Comparison of ENCODE assay signal across 13 cellular contexts in the genomic region with DNA sequence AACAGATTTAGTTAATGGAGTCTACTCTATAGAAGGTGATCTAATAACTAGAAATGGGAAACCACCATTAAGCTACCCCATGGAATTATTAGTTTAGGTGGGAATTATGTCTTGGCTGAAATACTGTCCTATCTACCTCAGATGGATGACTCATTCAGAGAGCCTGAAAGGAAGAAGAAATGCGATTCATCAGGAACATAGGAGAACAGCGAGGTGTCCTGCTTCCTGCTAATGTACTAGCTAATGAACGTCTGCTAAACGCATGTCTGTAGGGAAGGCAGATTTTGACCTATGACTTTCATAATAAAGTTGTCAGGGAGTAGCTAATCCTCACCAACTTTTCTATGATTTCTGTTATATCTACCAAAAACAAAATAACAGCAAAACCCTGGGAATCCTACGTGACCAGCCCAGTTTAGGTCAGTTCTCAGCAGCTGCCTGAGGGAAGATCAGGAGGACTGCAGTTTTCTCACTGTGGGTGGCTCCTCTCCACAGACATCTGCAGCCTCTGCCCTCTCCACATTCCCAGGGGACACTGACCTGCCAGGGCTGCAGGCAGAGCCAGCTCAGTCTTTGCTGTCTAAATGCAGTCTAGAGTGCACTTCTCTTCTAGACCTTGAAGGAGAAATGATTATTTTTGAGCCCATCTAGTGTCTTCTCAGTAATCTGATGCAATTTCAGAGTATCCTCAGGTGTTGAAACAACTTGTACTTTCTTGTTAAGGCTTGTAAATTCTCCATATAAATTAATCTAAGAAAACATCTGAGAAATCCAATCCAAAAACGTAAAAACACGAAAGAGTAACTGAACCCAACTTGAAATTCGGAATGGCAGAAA. TPM values are rescaled to one million over a fixed set of nuclear protein-coding genes. Genes with fewer than 3 reads are reported as not detected.
DNase-seq lines count a peak whose midpoint lies in the region; ATAC-seq and TF ChIP-seq lines count a peak whose summit lies in the region.
"Had no signal": no experiment of that assay in that cellular context is flagged by ENCODE, and none has a peak within 500 bp of the region (broad histone marks: within the 10 kb centered on the region; RNA-seq: fewer than 3 reads in every experiment).

No MANE protein-coding gene starts in this region.

- H4K20me1 ChIP-seq in MM.1S (ENCODE audit: insufficient read depth, low read length), result no peaks in the 10 kb centered on the region

- H3K9ac ChIP-seq in MM.1S (ENCODE audit: low read length), result no peak overlapping the region

- no peaks in the 10 kb centered on the region for H3K9me3 Mint-ChIP-seq in osteocyte (ENCODE audit: unreplicated experiment)
- no peaks in the 10 kb centered on the region for H3K9me3 Mint-ChIP-seq in activated CD8-positive, alpha-beta T cell treated with anti-CD3 and anti-CD28 coated beads for 36 hours

- H3K27ac Mint-ChIP-seq in osteocyte (ENCODE audit: unreplicated experiment), result peak overlapping the region; percentile 68
- no peak overlapping the region for H3K27ac Mint-ChIP-seq in activated CD8-positive, alpha-beta T cell treated with anti-CD3 and anti-CD28 coated beads for 36 hours
- H3K27ac Mint-ChIP-seq: activated naive CD8-positive, alpha-beta T cell treated with anti-CD3 and anti-CD28 coated beads, Interleukin-2, amount 10 ng/mL, durations not matched to agents 7 days and 5 days; naive thymus-derived CD4-positive, alpha-beta T cell had no signal

- H3K27me3 ChIP-seq in MM.1S (replicated peaks; ENCODE audit: insufficient read depth, low read length), result no peaks in the 10 kb centered on the region

- peaks cover 37% of the 10 kb centered on the region for H3K4me1 Mint-ChIP-seq in osteocyte (ENCODE audit: unreplicated experiment)
- H3K4me1 Mint-ChIP-seq in activated CD8-positive, alpha-beta T cell treated with anti-CD3 and anti-CD28 coated beads for 36 hours (ENCODE audit: low read depth), result no peaks in the 10 kb centered on the region
- H3K4me1 Mint-ChIP-seq: activated naive CD8-positive, alpha-beta T cell treated with anti-CD3 and anti-CD28 coated beads, Interleukin-2, amount 10 ng/mL, durations not matched to agents 7 days and 5 days; naive thymus-derived CD4-positive, alpha-beta T cell had no signal

- H3K4me3 ChIP-seq in HEK293 (ENCODE audit: low read depth, low read length) (no peak overlapping the region), fibroblast of the aortic adventitia (ENCODE audit: low read depth, low read length) (no peak overlapping the region), MM.1S (ENCODE audit: low read length) (no peak overlapping the region)

- H3K9me3 ChIP-seq in HEK293 (ENCODE audit: control insufficient read depth, insufficient read depth, low read depth, low read length), result no peaks in the 10 kb centered on the region
- H3K9me3 ChIP-seq in MM.1S (replicated peaks; ENCODE audit: insufficient read depth, low read length), result no peaks in the 10 kb centered on the region

- peak; percentile 11 for DNase-seq in RKO (ENCODE audit: low spot score)
- peak; percentile 48 for DNase-seq in fibroblast of the aortic adventitia (ENCODE audit: low read depth)
- no peak for DNase-seq in osteocyte (ENCODE audit: extremely low spot score, unreplicated experiment)
- DNase-seq in effector CD4-positive, alpha-beta T cell, result no peak
- DNase-seq in activated CD8-positive, alpha-beta T cell treated with anti-CD3 and anti-CD28 coated beads for 36 hours, result no peak
- no peak for DNase-seq in MM.1S
- DNase-seq: activated naive CD8-positive, alpha-beta T cell treated with anti-CD3 and anti-CD28 coated beads, Interleukin-2, amount 10 ng/mL, durations not matched to agents 7 days and 5 days; COR-L47; Kasumi-1; naive thymus-derived CD4-positive, alpha-beta T cell; NCI-H510A treated with DMSO at 0.1 percent for 48 hours had no signal

- no peak for ATAC-seq in activated CD8-positive, alpha-beta T cell treated with anti-CD3 and anti-CD28 coated beads for 36 hours
- ATAC-seq in GM19463 (IDR thresholded peaks at IDR 0.05; ENCODE audit: unreplicated experiment), result no peak
- ATAC-seq: naive thymus-derived CD4-positive, alpha-beta T cell had no signal

- H3K9me2 ChIP-seq in MM.1S (replicated peaks; ENCODE audit: insufficient read depth, low read length), result no peaks in the 10 kb centered on the region

- intact Hi-C loops in activated CD8-positive, alpha-beta T cell treated with anti-CD3 and anti-CD28 coated beads for 36 hours (cut with micrococcal nuclease), result no loop called here

- TF ChIP-seq CTCF in HEK293 (tag by site-specific recombination; IDR thresholded peaks at IDR 0.05), result no peak
- no peak for TF ChIP-seq CTCF in fibroblast of the aortic adventitia (IDR thresholded peaks at IDR 0.05; ENCODE audit: insufficient read depth, low read length)
- TF ChIP-seq CTCF in osteocyte (IDR thresholded peaks at IDR 0.05), result no peak
- no peak for TF ChIP-seq CTCF in activated CD8-positive, alpha-beta T cell treated with anti-CD3 and anti-CD28 coated beads for 36 hours (IDR thresholded peaks at IDR 0.05)
- no peak for TF ChIP-seq CTCF in MM.1S (IDR thresholded peaks at IDR 0.05; ENCODE audit: low read length)

- H3K36me3 Mint-ChIP-seq in osteocyte (ENCODE audit: unreplicated experiment), result peaks cover 14% of the 10 kb centered on the region
- peaks cover 2% of the 10 kb centered on the region for H3K36me3 Mint-ChIP-seq in activated CD8-positive, alpha-beta T cell treated with anti-CD3 and anti-CD28 coated beads for 36 hours (ENCODE audit: low read depth)

- H3K27ac ChIP-seq in HEK293 (ENCODE audit: extremely low read depth, low read depth, low read length), result no peak overlapping the region
- H3K27ac ChIP-seq in MM.1S (ENCODE audit: low read length), result no peak overlapping the region

- H3K4me2 ChIP-seq in MM.1S (ENCODE audit: low read depth, low read length), result no peak overlapping the region

- peaks cover 7% of the 10 kb centered on the region; the same call in 1 of the 2 replicates for H3F3A ChIP-seq in MM.1S (ENCODE audit: insufficient read depth, low read length)

- no peak overlapping the region for H3K4me3 Mint-ChIP-seq in osteocyte (ENCODE audit: unreplicated experiment)
- no peak overlapping the region for H3K4me3 Mint-ChIP-seq in activated CD8-positive, alpha-beta T cell treated with anti-CD3 and anti-CD28 coated beads for 36 hours
- H3K4me3 Mint-ChIP-seq: activated naive CD8-positive, alpha-beta T cell treated with anti-CD3 and anti-CD28 coated beads, Interleukin-2, amount 10 ng/mL, durations not matched to agents 7 days and 5 days; naive thymus-derived CD4-positive, alpha-beta T cell had no signal

- no peaks in the 10 kb centered on the region for H3K4me1 ChIP-seq in HEK293 (ENCODE audit: control insufficient read depth, insufficient read depth, low read length)
- H3K4me1 ChIP-seq in MM.1S (ENCODE audit: low read length), result peaks cover 9% of the 10 kb centered on the region

- no peak overlapping the region for H2AFZ ChIP-seq in MM.1S (ENCODE audit: low read length)

- POLR2A ChIA-PET in HEK293 (lab: Yijun Ruan, JAX), result interaction anchor here (1.3 kb wide), 1 partner anchor 19 kb away, joined by 5 read pairs; no protein-coding TSS in a partner anchor
- POLR2A ChIA-PET in activated CD8-positive, alpha-beta T cell treated with anti-CD3 and anti-CD28 coated beads for 36 hours (lab: Charles Lee), result interaction anchor here (0.9 kb wide), 1 partner anchor 18 kb away, joined by 4 read pairs; a partner anchor contains a TSS

- H3K27me3 Mint-ChIP-seq in osteocyte (ENCODE audit: unreplicated experiment), result peaks cover 23% of the 10 kb centered on the region
- peaks cover 14% of the 10 kb centered on the region for H3K27me3 Mint-ChIP-seq in activated CD8-positive, alpha-beta T cell treated with anti-CD3 and anti-CD28 coated beads for 36 hours

- H3K36me3 ChIP-seq in HEK293 (ENCODE audit: control insufficient read depth in 2 of 2, insufficient read depth in 1 of 2, low read length in 2 of 2), result peaks cover 3 to 27% of the 10 kb centered on the region in 2 experiments; a peak in 2 of 3 replicates
- no peaks in the 10 kb centered on the region for H3K36me3 ChIP-seq in MM.1S (replicated peaks; ENCODE audit: insufficient read depth, low read length)

- no peaks in the 10 kb centered on the region for H3K79me2 ChIP-seq in MM.1S (ENCODE audit: low read length)

- CTCF ChIA-PET in HEK293 (lab: Yijun Ruan, JAX), result interaction anchor here (0.7 to 1.2 kb wide), 5 partner anchors 15 to 333 kb away, joined by 3 to 5 read pairs (median 3); no protein-coding TSS in a partner anchor
- CTCF ChIA-PET in activated CD8-positive, alpha-beta T cell treated with anti-CD3 and anti-CD28 coated beads for 36 hours (lab: Charles Lee), result interaction anchor here (0.9 to 1.6 kb wide), 2 partner anchors 21 to 47 kb away, joined by 3 to 4 read pairs; no protein-coding TSS in a partner anchor

TF ChIP-seq in HEK293, 187 proteins besides CTCF, POLR2A, EP300 and RAD21:
- TF ChIP-seq ZIC2 (tag by site-specific recombination; IDR thresholded peaks at IDR 0.05), result peak; percentile 44
- TF ChIP-seq, protein P1, sequence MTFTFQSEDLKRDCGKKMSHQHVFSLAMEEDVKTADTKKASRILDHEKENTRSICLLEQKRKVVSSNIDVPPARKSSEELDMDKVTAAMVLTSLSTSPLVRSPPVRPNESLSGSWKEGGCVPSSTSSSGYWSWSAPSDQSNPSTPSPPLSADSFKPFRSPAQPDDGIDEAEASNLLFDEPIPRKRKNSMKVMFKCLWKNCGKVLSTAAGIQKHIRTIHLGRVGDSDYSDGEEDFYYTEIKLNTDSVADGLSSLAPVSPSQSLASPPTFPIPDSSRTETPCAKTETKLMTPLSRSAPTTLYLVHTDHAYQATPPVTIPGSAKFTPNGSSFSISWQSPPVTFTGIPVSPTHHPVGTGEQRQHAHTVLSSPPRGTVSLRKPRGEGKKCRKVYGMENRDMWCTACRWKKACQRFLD (tag by site-specific recombination; IDR thresholded peaks at IDR 0.05), result no peak
- TF ChIP-seq ZNF416 (tag by site-specific recombination; IDR thresholded peaks at IDR 0.05), result no peak
- TF ChIP-seq ZNF175 (tag by site-specific recombination; IDR thresholded peaks at IDR 0.05), result no peak

RNA-seq across cellular contexts. Expression of a gene that starts 18.1 kb away (rescaled TPM):
- total RNA-seq in fibroblast of the aortic adventitia (ENCODE audit: low replicate concordance), result 10.8 and 37.7 TPM in 2 replicates
- 30.8 and 34.0 TPM in 2 replicates for total RNA-seq in osteocyte
- 10 to 100 TPM; 39.0 to 42.6 TPM for total RNA-seq in activated CD8-positive, alpha-beta T cell treated with anti-CD3 and anti-CD28 coated beads for 36 hours

RNA-seq across cellular contexts. Expression of a gene that starts 22.3 kb away (rescaled TPM):
- total RNA-seq in fibroblast of the aortic adventitia (ENCODE audit: low replicate concordance) (11.8 and 33.8 TPM in 2 replicates), osteocyte (27.7 and 29.1 TPM in 2 replicates)
- total RNA-seq in activated CD8-positive, alpha-beta T cell treated with anti-CD3 and anti-CD28 coated beads for 36 hours, result 10 to 100 TPM; 17.4 to 20.3 TPM

RNA-seq across cellular contexts. Expression of a gene that starts 52.3 kb away (rescaled TPM):
- total RNA-seq in fibroblast of the aortic adventitia (ENCODE audit: low replicate concordance), result not detected in 2 replicates
- not detected in 2 replicates for total RNA-seq in osteocyte
- total RNA-seq in activated CD8-positive, alpha-beta T cell treated with anti-CD3 and anti-CD28 coated beads for 36 hours, result under 1 TPM; 0.23 to 0.27 TPM
- total RNA-seq: activated naive CD8-positive, alpha-beta T cell treated with anti-CD3 and anti-CD28 coated beads, Interleukin-2, amount 10 ng/mL, durations not matched to agents 7 days and 5 days; naive thymus-derived CD4-positive, alpha-beta T cell had no signal

Comparison
In these comparisons a context has a peak if more than half of its experiments do, and no peak if none do; other contexts are left out.
1. DNase-seq: peak in RKO (single experiment) and fibroblast of the aortic adventitia (single experiment); none in osteocyte (single experiment), effector CD4-positive, alpha-beta T cell (single experiment), activated CD8-positive, alpha-beta T cell treated with anti-CD3 and anti-CD28 coated beads for 36 hours (single experiment) and MM.1S (single experiment).